Comparison of ENCODE assay signal across 18 cellular contexts in genomic region chr2:70443726-70444125, GRCh38.
DNase-seq lines count a peak whose midpoint lies in the region; ATAC-seq and TF ChIP-seq lines count a peak whose summit lies in the region.
"Had no signal": no experiment of that assay in that cellular context is flagged by ENCODE, and none has a peak within 500 bp of the region (broad histone marks: within the 10 kb centered on the region; RNA-seq: fewer than 3 reads in every experiment).

No MANE protein-coding gene starts in this region.

- POLR2A ChIA-PET in CD4-positive, alpha-beta T cell (lab: Charles Lee), result no interaction called here
- POLR2A ChIA-PET in naive thymus-derived CD4-positive, alpha-beta T cell (lab: Charles Lee), result no interaction called here

- no peak overlapping the region for H3K4me3 Mint-ChIP-seq in CD4-positive, alpha-beta T cell
- H3K4me3 Mint-ChIP-seq in T-helper 17 cell, result no peak overlapping the region
- H3K4me3 Mint-ChIP-seq in naive thymus-derived CD4-positive, alpha-beta T cell, result no peak overlapping the region

- peak overlapping the region; percentile 36 for H3K27ac Mint-ChIP-seq in CD4-positive, alpha-beta T cell
- H3K27ac Mint-ChIP-seq in T-helper 17 cell, result peak overlapping the region; percentile 14
- H3K27ac Mint-ChIP-seq in naive thymus-derived CD4-positive, alpha-beta T cell, result peak overlapping the region in 6 of 9 donors; percentile 21 to 73 (median 55)

- no peaks in the 10 kb centered on the region for H3K36me3 Mint-ChIP-seq in CD4-positive, alpha-beta T cell (ENCODE audit: low read depth)
- H3K36me3 Mint-ChIP-seq in T-helper 17 cell (ENCODE audit: low read depth), result no peaks in the 10 kb centered on the region
- H3K36me3 Mint-ChIP-seq in naive thymus-derived CD4-positive, alpha-beta T cell, result peaks cover 0 to 10% (median 0%) of the 10 kb centered on the region in 5 donors

- peak; percentile 37 for DNase-seq in activated CD8-positive, alpha-beta memory T cell treated with anti-CD3 and anti-CD28 coated beads for 24 hours
- no peak for DNase-seq in activated CD8-positive, alpha-beta memory T cell treated with anti-CD3 and anti-CD28 coated beads, Interleukin-2, amount 50 U/mL, for 4 hours
- no peak for DNase-seq in CD4-positive, alpha-beta T cell
- DNase-seq in T-helper 17 cell, result no peak
- no peak for DNase-seq in naive thymus-derived CD4-positive, alpha-beta T cell
- DNase-seq in H7, result no peak
- DNase-seq: DMS153, IMR-90, KG1, MG63, NCI-H1105 treated with DMSO at 0.1 percent for 48 hours, NCI-H146, NCI-H1930, NCI-H2107, NCI-H446, NCI-H524 treated with DMSO at 0.1 percent for 48 hours, NCI-H774 had no signal

- ATAC-seq in CD4-positive, alpha-beta T cell (ENCODE audit: poor library complexity), result no peak
- ATAC-seq in T-helper 17 cell (no peak), HG03342 (IDR thresholded peaks at IDR 0.05; ENCODE audit: unreplicated experiment) (no peak)
- ATAC-seq in naive thymus-derived CD4-positive, alpha-beta T cell, result no peak

- H3K4me1 Mint-ChIP-seq in CD4-positive, alpha-beta T cell (ENCODE audit: low read depth), result peaks cover 42% of the 10 kb centered on the region
- H3K4me1 Mint-ChIP-seq in T-helper 17 cell, result peaks cover 26% of the 10 kb centered on the region
- peaks cover 22 to 57% (median 51%) of the 10 kb centered on the region in 7 donors for H3K4me1 Mint-ChIP-seq in naive thymus-derived CD4-positive, alpha-beta T cell

- H3K27ac ChIP-seq in CD4-positive, alpha-beta T cell (ENCODE audit: low read depth, low read length), result no peak overlapping the region
- no peak overlapping the region for H3K27ac ChIP-seq in naive thymus-derived CD4-positive, alpha-beta T cell (ENCODE audit: low read depth, low read length)

- CTCF ChIA-PET in CD4-positive, alpha-beta T cell (lab: Charles Lee), result no interaction called here
- CTCF ChIA-PET in naive thymus-derived CD4-positive, alpha-beta T cell (lab: Charles Lee), result no interaction called here

- H3K4me1 ChIP-seq in naive thymus-derived CD4-positive, alpha-beta T cell (ENCODE audit: control insufficient read depth in 2 of 2, insufficient read depth in 2 of 2, low read length in 2 of 2), result peaks cover 11 to 41% of the 10 kb centered on the region in 2 donors

- intact Hi-C loops in CD4-positive, alpha-beta T cell (cut with DNase I, micrococcal nuclease), result no loop called here
- intact Hi-C loops in naive thymus-derived CD4-positive, alpha-beta T cell (cut with micrococcal nuclease), result loop anchor here in 1 of 2 donors (5.0 kb wide), 1 partner anchor 199 kb away; no protein-coding TSS in a partner anchor

- TF ChIP-seq CTCF in CD4-positive, alpha-beta T cell (IDR thresholded peaks at IDR 0.05), result no peak

- H3K9me3 ChIP-seq in CD4-positive, alpha-beta T cell (ENCODE audit: control insufficient read depth, low read length), result no peaks in the 10 kb centered on the region
- no peaks in the 10 kb centered on the region for H3K9me3 ChIP-seq in T-helper 17 cell (ENCODE audit: control insufficient read depth, low read length, poor library complexity, severe bottlenecking)
- H3K9me3 ChIP-seq in naive thymus-derived CD4-positive, alpha-beta T cell (ENCODE audit: control insufficient read depth in 2 of 3, low read length in 3 of 3), result no peaks in the 10 kb centered on the region
- H3K9me3 ChIP-seq: MG63 had no signal

- H3K36me3 ChIP-seq in naive thymus-derived CD4-positive, alpha-beta T cell (ENCODE audit: control insufficient read depth in 2 of 3, insufficient read depth in 3 of 3, low read length in 3 of 3), result no peaks in the 10 kb centered on the region
- no peaks in the 10 kb centered on the region for H3K36me3 ChIP-seq in H7 (replicated peaks; ENCODE audit: control insufficient read depth, insufficient read depth, low read length)
- H3K36me3 ChIP-seq: MG63 had no signal

- H3K9me3 Mint-ChIP-seq in CD4-positive, alpha-beta T cell, result no peaks in the 10 kb centered on the region
- no peaks in the 10 kb centered on the region for H3K9me3 Mint-ChIP-seq in naive thymus-derived CD4-positive, alpha-beta T cell

- no peaks in the 10 kb centered on the region for H3K27me3 ChIP-seq in CD4-positive, alpha-beta T cell (ENCODE audit: control insufficient read depth, insufficient read depth, low read length)
- H3K27me3 ChIP-seq in naive thymus-derived CD4-positive, alpha-beta T cell (ENCODE audit: control insufficient read depth in 2 of 2, insufficient read depth in 2 of 2, low read length in 2 of 2), result no peaks in the 10 kb centered on the region
- peaks cover 29% of the 10 kb centered on the region for H3K27me3 ChIP-seq in H7 (ENCODE audit: control insufficient read depth, insufficient read depth, low read length)
- H3K27me3 ChIP-seq: MG63 had no signal

- H3K27me3 Mint-ChIP-seq in CD4-positive, alpha-beta T cell, result no peaks in the 10 kb centered on the region
- H3K27me3 Mint-ChIP-seq in T-helper 17 cell, result no peaks in the 10 kb centered on the region
- peaks cover 0 to 4% (median 0%) of the 10 kb centered on the region in 5 donors for H3K27me3 Mint-ChIP-seq in naive thymus-derived CD4-positive, alpha-beta T cell

- H3K4me3 ChIP-seq in naive thymus-derived CD4-positive, alpha-beta T cell (ENCODE audit: low read length), result no peak overlapping the region
- H3K4me3 ChIP-seq in H7 (ENCODE audit: insufficient read depth, low read depth, low read length), result no peak overlapping the region
- H3K4me3 ChIP-seq: MG63 had no signal
